ENCODE assay signal across 8 cellular contexts in genomic region chr14:103715052-103716000, GRCh38. TPM values are rescaled to one million over a fixed set of nuclear protein-coding genes. Genes with fewer than 3 reads are reported as not detected.
DNase-seq lines count a peak whose midpoint lies in the region; ATAC-seq and TF ChIP-seq lines count a peak whose summit lies in the region.

Gene XRCC3 (minus strand): TSS chr14:103715451. CDS start chr14:103711087, 4,364 bp downstream.
Gene ZFYVE21 (plus strand): TSS chr14:103715810. CDS start chr14:103715842, 32 bp downstream.

- H3K27me3 Mint-ChIP-seq in activated naive CD4-positive, alpha-beta T cell treated with anti-CD3 and anti-CD28 coated beads, Interleukin-2, amount 50 U/mL, for 24 hours, result no peaks in the 10 kb centered on the region

- no peak for TF ChIP-seq CTCF in GM06990 (IDR thresholded peaks at IDR 0.05; ENCODE audit: insufficient read depth, low read length, poor library complexity, severe bottlenecking)
- peak in 1 of 3 experiments; percentile 22 for TF ChIP-seq CTCF in testis (IDR thresholded peaks at IDR 0.05)

- peak within 1 kb of the TSS; percentile 72 to 86 for H3K27ac ChIP-seq in testis

- peak; percentile 100 for DNase-seq in GM06990 (ENCODE audit: extremely low read depth, insufficient read length)
- peak; percentile 99 for DNase-seq in NCI-H1092 (lab: John Stamatoyannopoulos, UW)
- DNase-seq in glomerular endothelial cell (ENCODE audit: extremely low read depth, low read depth, low spot score), result peak; percentile 93
- DNase-seq in occipital lobe (lab: John Stamatoyannopoulos, UW), result peak; percentile 99
- DNase-seq in testis, result peak; percentile 100

- WGBS in testis, 2 donors, result 0% methylated on average over 16 to 82 of the region's 121 CpGs

- peak; percentile 94 for ATAC-seq in HG02588 (IDR thresholded peaks at IDR 0.05; ENCODE audit: unreplicated experiment)
- ATAC-seq in SK-N-SH treated with all-trans-retinoic acid at 6 μM for 48 hours, result peak; percentile 97

- TF ChIP-seq POLR2A in testis (IDR thresholded peaks at IDR 0.05), result no peak

- intact Hi-C loops in testis (cut with DNase I; ENCODE audit: low total_unique reads), result no loop called here

- H3K4me1 ChIP-seq in testis, result peaks cover 36% of the 10 kb centered on the region

- no peaks in the 10 kb centered on the region for H3K36me3 Mint-ChIP-seq in activated naive CD4-positive, alpha-beta T cell treated with anti-CD3 and anti-CD28 coated beads, Interleukin-2, amount 50 U/mL, for 24 hours

- H3K4me1 Mint-ChIP-seq in activated naive CD4-positive, alpha-beta T cell treated with anti-CD3 and anti-CD28 coated beads, Interleukin-2, amount 50 U/mL, for 24 hours, result peaks cover 60% of the 10 kb centered on the region

- H3K36me3 ChIP-seq in GM06990 (ENCODE audit: control insufficient read depth, insufficient read depth, low read length) (peaks cover 3% of the 10 kb centered on the region), testis (ENCODE audit: low read depth, missing control alignments) (no peaks in the 10 kb centered on the region)

- peak within 1 kb of the TSS; percentile 79 for H3K4me3 ChIP-seq in GM06990 (replicated peaks; ENCODE audit: low read depth, low read length)
- peak within 1 kb of the TSS; percentile 77 to 91 for H3K4me3 ChIP-seq in testis

- H3K9me3 ChIP-seq in testis, result no peaks in the 10 kb centered on the region

- H3K9me3 Mint-ChIP-seq in activated naive CD4-positive, alpha-beta T cell treated with anti-CD3 and anti-CD28 coated beads, Interleukin-2, amount 50 U/mL, for 24 hours, result no peaks in the 10 kb centered on the region

- peak within 1 kb of the TSS; percentile 97 for H3K27ac Mint-ChIP-seq in activated naive CD4-positive, alpha-beta T cell treated with anti-CD3 and anti-CD28 coated beads, Interleukin-2, amount 50 U/mL, for 24 hours

- H3K27me3 ChIP-seq in GM06990 (replicated peaks; ENCODE audit: control insufficient read depth, insufficient read depth, low read length) (no peaks in the 10 kb centered on the region), testis (no peaks in the 10 kb centered on the region)

- peak within 1 kb of the TSS; percentile 96 for H3K4me3 Mint-ChIP-seq in activated naive CD4-positive, alpha-beta T cell treated with anti-CD3 and anti-CD28 coated beads, Interleukin-2, amount 50 U/mL, for 24 hours

TF ChIP-seq in SK-N-SH treated with all-trans-retinoic acid at 6 μM for 48 hours, 23 proteins besides CTCF, POLR2A, EP300 and RAD21:
- no peak for TF ChIP-seq ZNF70 (CRISPR knock-in tag; IDR thresholded peaks at IDR 0.05)
- TF ChIP-seq ZNF8 (CRISPR knock-in tag; IDR thresholded peaks at IDR 0.05), result no peak
- no peak for TF ChIP-seq CSDC2 (CRISPR knock-in tag; IDR thresholded peaks at IDR 0.05)
- TF ChIP-seq TOX (CRISPR knock-in tag; IDR thresholded peaks at IDR 0.05; ENCODE audit: borderline replicate concordance), result no peak
- TF ChIP-seq ARNTL (CRISPR knock-in tag; IDR thresholded peaks at IDR 0.05; ENCODE audit: borderline replicate concordance, low read depth), result no peak
- TF ChIP-seq RARB (CRISPR knock-in tag; IDR thresholded peaks at IDR 0.05), result no peak
- no peak for TF ChIP-seq PATZ1 (CRISPR knock-in tag; IDR thresholded peaks at IDR 0.05; ENCODE audit: borderline replicate concordance)
- no peak for TF ChIP-seq OSR1 (CRISPR knock-in tag; IDR thresholded peaks at IDR 0.05)
- TF ChIP-seq ZC3H10 (CRISPR knock-in tag; IDR thresholded peaks at IDR 0.05), result no peak
- TF ChIP-seq ZFP30 (CRISPR knock-in tag; IDR thresholded peaks at IDR 0.05), result no peak
- no peak for TF ChIP-seq BACH2 (CRISPR knock-in tag; IDR thresholded peaks at IDR 0.05; ENCODE audit: borderline replicate concordance)
- no peak for TF ChIP-seq ZNF565 (CRISPR knock-in tag; conservative IDR thresholded peaks at IDR 0.05; ENCODE audit: low read depth)
- TF ChIP-seq GLIS3 (CRISPR knock-in tag; IDR thresholded peaks at IDR 0.05), result no peak
- no peak for TF ChIP-seq ISL1 (CRISPR knock-in tag; IDR thresholded peaks at IDR 0.05)
- TF ChIP-seq, protein P1, sequence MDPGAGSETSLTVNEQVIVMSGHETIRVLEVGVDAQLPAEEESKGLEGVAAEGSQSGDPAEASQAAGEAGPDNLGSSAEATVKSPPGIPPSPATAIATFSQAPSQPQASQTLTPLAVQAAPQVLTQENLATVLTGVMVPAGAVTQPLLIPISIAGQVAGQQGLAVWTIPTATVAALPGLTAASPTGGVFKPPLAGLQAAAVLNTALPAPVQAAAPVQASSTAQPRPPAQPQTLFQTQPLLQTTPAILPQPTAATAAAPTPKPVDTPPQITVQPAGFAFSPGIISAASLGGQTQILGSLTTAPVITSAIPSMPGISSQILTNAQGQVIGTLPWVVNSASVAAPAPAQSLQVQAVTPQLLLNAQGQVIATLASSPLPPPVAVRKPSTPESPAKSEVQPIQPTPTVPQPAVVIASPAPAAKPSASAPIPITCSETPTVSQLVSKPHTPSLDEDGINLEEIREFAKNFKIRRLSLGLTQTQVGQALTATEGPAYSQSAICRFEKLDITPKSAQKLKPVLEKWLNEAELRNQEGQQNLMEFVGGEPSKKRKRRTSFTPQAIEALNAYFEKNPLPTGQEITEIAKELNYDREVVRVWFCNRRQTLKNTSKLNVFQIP (CRISPR knock-in tag; IDR thresholded peaks at IDR 0.05; ENCODE audit: borderline replicate concordance, low read depth), result no peak
- TF ChIP-seq, protein P2, sequence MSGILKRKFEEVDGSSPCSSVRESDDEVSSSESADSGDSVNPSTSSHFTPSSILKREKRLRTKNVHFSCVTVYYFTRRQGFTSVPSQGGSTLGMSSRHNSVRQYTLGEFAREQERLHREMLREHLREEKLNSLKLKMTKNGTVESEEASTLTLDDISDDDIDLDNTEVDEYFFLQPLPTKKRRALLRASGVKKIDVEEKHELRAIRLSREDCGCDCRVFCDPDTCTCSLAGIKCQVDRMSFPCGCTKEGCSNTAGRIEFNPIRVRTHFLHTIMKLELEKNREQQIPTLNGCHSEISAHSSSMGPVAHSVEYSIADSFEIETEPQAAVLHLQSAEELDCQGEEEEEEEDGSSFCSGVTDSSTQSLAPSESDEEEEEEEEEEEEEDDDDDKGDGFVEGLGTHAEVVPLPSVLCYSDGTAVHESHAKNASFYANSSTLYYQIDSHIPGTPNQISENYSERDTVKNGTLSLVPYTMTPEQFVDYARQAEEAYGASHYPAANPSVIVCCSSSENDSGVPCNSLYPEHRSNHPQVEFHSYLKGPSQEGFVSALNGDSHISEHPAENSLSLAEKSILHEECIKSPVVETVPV (CRISPR knock-in tag; IDR thresholded peaks at IDR 0.05), result no peak
TF ChIP-seq in SK-N-SH treated with all-trans-retinoic acid at 6 μM for 48 hours: peak in this region for 0.

RNA-seq across cellular contexts. Expression of gene XRCC3, which starts in this region (rescaled TPM):
- total RNA-seq in glomerular endothelial cell (14.2 and 15.5 TPM in 2 replicates), occipital lobe (7.0 TPM), testis (10 to 100 TPM; 40.3 to 41.1 TPM)
- polyA plus RNA-seq in testis (ENCODE audit: insufficient read depth, low read depth, low replicate concordance), result 16.6 TPM

RNA-seq across cellular contexts. Expression of gene ZFYVE21, which starts in this region (rescaled TPM):
- total RNA-seq in glomerular endothelial cell (90.4 and 121 TPM in 2 replicates), occipital lobe (37.7 TPM), testis (100 to 1,000 TPM; 194 to 251 TPM)
- polyA plus RNA-seq in testis (ENCODE audit: insufficient read depth, low read depth, low replicate concordance), result 86.4 TPM

Comparison
In these comparisons a context has a peak if more than half of its experiments do, and no peak if none do; other contexts are left out.
1. Peak in every context shown above with its lines: DNase-seq, ATAC-seq, H3K4me3 ChIP-seq and H3K27ac ChIP-seq.